In genomic region chr18:22930089-22930713, GRCh38 we compare ENCODE assay signal across 9 cellular contexts. TPM values are rescaled to one million over a fixed set of nuclear protein-coding genes. Genes with fewer than 3 reads are reported as not detected.
DNase-seq lines count a peak whose midpoint lies in the region; ATAC-seq, FAIRE-seq and TF ChIP-seq lines count a peak whose summit lies in the region.
"Had no signal": no experiment of that assay in that cellular context is flagged by ENCODE, and none has a peak within 500 bp of the region (broad histone marks: within the 10 kb centered on the region; RNA-seq: fewer than 3 reads in every experiment).

No MANE protein-coding gene starts in this region.

- H3K36me3 Mint-ChIP-seq in T-helper 17 cell (ENCODE audit: low read depth) = no peaks in the 10 kb centered on the region

- TF ChIP-seq POLR2A in H54 (IDR thresholded peaks at IDR 0.05; ENCODE audit: low read depth, low read length) = no peak

- no peaks in the 10 kb centered on the region for H3K4me1 ChIP-seq in small intestine (ENCODE audit: control insufficient read depth in 2 of 2, insufficient read depth in 1 of 2, low read depth in 1 of 2, low read length in 1 of 2)

- no peak overlapping the region for H3K4me3 Mint-ChIP-seq in T-helper 17 cell
- H3K4me3 Mint-ChIP-seq: dendritic cell treated with granulocyte-macrophage colony-stimulating factor and Interleukin-4, amounts not matched to agents 40 ng/mL and 50 ng/mL, for 4 days had no signal

- H3K4me1 Mint-ChIP-seq in T-helper 17 cell = peaks cover 15% of the 10 kb centered on the region

- no peak overlapping the region for H3K4me3 ChIP-seq in small intestine (ENCODE audit: low read depth in 1 of 2, low read length in 2 of 2)

- H3K36me3 ChIP-seq in small intestine (ENCODE audit: control insufficient read depth in 2 of 2, insufficient read depth in 2 of 2, low read length in 2 of 2) = no peaks in the 10 kb centered on the region

- FAIRE-seq in H54 (lab: Jason Lieb, UNC) = peak; percentile 75
- FAIRE-seq in small intestine (lab: Jason Lieb, UNC) = peak; percentile 44

- no peaks in the 10 kb centered on the region for H3K27me3 Mint-ChIP-seq in T-helper 17 cell
- H3K27me3 Mint-ChIP-seq: dendritic cell treated with granulocyte-macrophage colony-stimulating factor and Interleukin-4, amounts not matched to agents 40 ng/mL and 50 ng/mL, for 4 days had no signal

- H3K27ac ChIP-seq in small intestine (ENCODE audit: low read depth in 1 of 2, low read length in 1 of 2) = no peak overlapping the region

- no peak overlapping the region for H3K27ac Mint-ChIP-seq in T-helper 17 cell
- H3K27ac Mint-ChIP-seq: dendritic cell treated with granulocyte-macrophage colony-stimulating factor and Interleukin-4, amounts not matched to agents 40 ng/mL and 50 ng/mL, for 4 days had no signal

- WGBS in small intestine, 3 donors = 87 to 89% (median 88%) methylated on average over 2 of the region's 2 CpGs

- ATAC-seq in T-helper 17 cell = peak; percentile 58

- DNase-seq in DMS53 (lab: John Stamatoyannopoulos, UW) (peak; percentile 84), H54 (ENCODE audit: insufficient read length, low spot score) (peak; percentile 18), NCI-H1048 (lab: John Stamatoyannopoulos, UW) (peak; percentile 71), T-helper 17 cell (peak; percentile 50 to 78 (median 58)), amniotic stem cell (lab: John Stamatoyannopoulos, UW) (peak; percentile 51), hepatic stellate cell (ENCODE audit: low spot score) (peak; percentile 40), small intestine (peak; percentile 80), GM19240 (ENCODE audit: insufficient read length, low spot score) (no peak)

- H3K9me3 ChIP-seq in T-helper 17 cell (ENCODE audit: control insufficient read depth, low read length, poor library complexity, severe bottlenecking) (no peaks in the 10 kb centered on the region), small intestine (ENCODE audit: control insufficient read depth, low read depth) (no peaks in the 10 kb centered on the region)

- no peaks in the 10 kb centered on the region for H3K27me3 ChIP-seq in small intestine (ENCODE audit: control insufficient read depth in 2 of 2, insufficient read depth in 2 of 2, low read length in 2 of 2)

RNA-seq across cellular contexts. Expression of gene RBBP8, which starts 2.9 kb away (rescaled TPM):
- 1 to 10 TPM; 3.3 to 3.8 TPM for total RNA-seq in T-helper 17 cell
- polyA plus RNA-seq in small intestine = 10 to 100 TPM; 28.2 to 38.4 (median 37.6) TPM
